Comparison of ENCODE assay signal across 8 cellular contexts in genomic region chr15:89898628-89899302, GRCh38. TPM values are rescaled to one million over a fixed set of nuclear protein-coding genes. Genes with fewer than 3 reads are reported as not detected.
DNase-seq lines count a peak whose midpoint lies in the region; ATAC-seq, FAIRE-seq and TF ChIP-seq lines count a peak whose summit lies in the region.

No MANE protein-coding gene starts in this region.

- H3K27me3 ChIP-seq in CD4-positive, alpha-beta T cell (ENCODE audit: control insufficient read depth, insufficient read depth, low read length) = no peaks in the 10 kb centered on the region
- no peaks in the 10 kb centered on the region for H3K27me3 ChIP-seq in liver (ENCODE audit: control insufficient read depth in 4 of 4, insufficient read depth in 4 of 4, low read length in 3 of 4)
- H3K27me3 ChIP-seq in vagina = no peaks in the 10 kb centered on the region

- no peaks in the 10 kb centered on the region for H3K27me3 Mint-ChIP-seq in CD4-positive, alpha-beta T cell

- peak; percentile 68 for ATAC-seq in CD4-positive, alpha-beta T cell (ENCODE audit: poor library complexity)

- peak; percentile 90 for TF ChIP-seq RAD21 in liver (IDR thresholded peaks at IDR 0.05)

- no peak overlapping the region for H3K27ac Mint-ChIP-seq in CD4-positive, alpha-beta T cell

- FAIRE-seq in GM18507 (lab: Jason Lieb, UNC) = peak; percentile 55

- CTCF ChIA-PET in CD4-positive, alpha-beta T cell (lab: Charles Lee) = interaction anchor here (0.6 to 1.5 kb wide), 8 partner anchors 20 to 200 kb away, joined by 3 to 7 read pairs (median 5); no protein-coding TSS in a partner anchor

- no peak for TF ChIP-seq POLR2A in vagina (IDR thresholded peaks at IDR 0.05)

- H3K4me3 ChIP-seq in astrocyte of the spinal cord (ENCODE audit: low read depth, low read length) (no peak overlapping the region), liver (ENCODE audit: low read depth in 1 of 3, low read length in 3 of 3) (no peak overlapping the region), vagina (no peak overlapping the region)

- peaks cover 0 to 12% (median 2%) of the 10 kb centered on the region in 4 donors for H3K36me3 ChIP-seq in liver (ENCODE audit: control insufficient read depth in 4 of 4, insufficient read depth in 3 of 4, low read depth in 1 of 4, low read length in 3 of 4)
- peaks cover 0 to 26% of the 10 kb centered on the region in 2 donors for H3K36me3 ChIP-seq in vagina

- H3K4me1 ChIP-seq in liver (ENCODE audit: control insufficient read depth in 4 of 4, insufficient read depth in 4 of 4, low read length in 3 of 4) (peaks cover 0 to 4% (median 2%) of the 10 kb centered on the region in 4 donors), vagina (no peaks in the 10 kb centered on the region)

- H3K27ac ChIP-seq in CD4-positive, alpha-beta T cell (ENCODE audit: low read depth, low read length) = no peak overlapping the region
- H3K27ac ChIP-seq in liver (ENCODE audit: low read depth in 1 of 2, low read length in 2 of 2) (no peak overlapping the region), vagina (no peak overlapping the region)

- peak; percentile 18 to 52 (median 30) for DNase-seq in CD4-positive, alpha-beta T cell
- DNase-seq in GM18507 (ENCODE audit: extremely low spot score, insufficient read length, low read depth) (peak; percentile 53), HK-2 (ENCODE audit: unreplicated experiment) (peak; percentile 45), SK-N-DZ (ENCODE audit: low spot score) (peak; percentile 31), astrocyte of the spinal cord (ENCODE audit: low read depth, low spot score) (peak; percentile 45), vagina (ENCODE audit: extremely low spot score in 2 of 2) (no peak), NCI-H2029 (lab: John Stamatoyannopoulos, UW) (no peak)

- WGBS in liver = 91% methylated on average over 7 of the region's 7 CpGs

- peaks cover 8% of the 10 kb centered on the region for H3K36me3 Mint-ChIP-seq in CD4-positive, alpha-beta T cell (ENCODE audit: low read depth)

- H3K9me3 Mint-ChIP-seq in CD4-positive, alpha-beta T cell = no peaks in the 10 kb centered on the region

- in situ Hi-C loops in astrocyte of the spinal cord (cut with HindIII; ENCODE audit: low sequenced_read_pairs) = no loop called here

- H3K9me3 ChIP-seq in CD4-positive, alpha-beta T cell (ENCODE audit: control insufficient read depth, low read length) = no peaks in the 10 kb centered on the region
- H3K9me3 ChIP-seq in liver (ENCODE audit: control insufficient read depth in 4 of 4, low read length in 3 of 4) = no peaks in the 10 kb centered on the region
- H3K9me3 ChIP-seq in vagina = no peaks in the 10 kb centered on the region

- intact Hi-C loops in CD4-positive, alpha-beta T cell (cut with DNase I, micrococcal nuclease) = loop anchor here (1.0 to 10.0 kb wide), 6 partner anchors 173 to 1036 kb away; partner anchors contain the start of genes HDDC3 (in 2 of the 2), UNC45A (in 2 of the 2), CIB1 (in 1 of the 2) and GDPGP1 (in 1 of the 2)
- intact Hi-C loops in vagina (cut with DNase I) = no loop called here

- POLR2A ChIA-PET in CD4-positive, alpha-beta T cell (lab: Charles Lee) = interaction anchor here (1.0 kb wide), 1 partner anchor 37 kb away, joined by 3 read pairs; no protein-coding TSS in a partner anchor

- no peak overlapping the region for H3K4me3 Mint-ChIP-seq in CD4-positive, alpha-beta T cell

- peak; percentile 69 for TF ChIP-seq CTCF in CD4-positive, alpha-beta T cell (IDR thresholded peaks at IDR 0.05)
- TF ChIP-seq CTCF in astrocyte of the spinal cord (IDR thresholded peaks at IDR 0.05; ENCODE audit: low read depth, low read length) (peak; percentile 61), liver (IDR thresholded peaks at IDR 0.05; ENCODE audit: low read depth, low read length, missing input control) (peak; percentile 90), vagina (IDR thresholded peaks at IDR 0.05) (peak in 2 of 3 experiments; percentile 16 to 42)

- H3K4me1 Mint-ChIP-seq in CD4-positive, alpha-beta T cell (ENCODE audit: low read depth) = peaks cover 8% of the 10 kb centered on the region

- no peak overlapping the region for H3K9ac ChIP-seq in liver (ENCODE audit: low read depth in 1 of 2, low read length in 2 of 2)

TF ChIP-seq in liver, 16 proteins besides CTCF, POLR2A, EP300 and RAD21:
- TF ChIP-seq JUND (IDR thresholded peaks at IDR 0.05) (no peak), TAF1 (conservative IDR thresholded peaks at IDR 0.05) (no peak), FOXA1 (IDR thresholded peaks at IDR 0.05) (no peak), SP1 (IDR thresholded peaks at IDR 0.05) (no peak), HNF4A (conservative IDR thresholded peaks at IDR 0.05) (peak in 1 of 2 donors; percentile 21)

RNA-seq across cellular contexts. Expression of gene AP3S2, which starts 5.0 kb away (rescaled TPM):
- 10 to 100 TPM; 18.9 to 20.5 TPM for total RNA-seq in CD4-positive, alpha-beta T cell
- 55.2 and 81.1 TPM in 2 replicates for polyA plus RNA-seq in SK-N-DZ (2014; cell fraction: cytosol; rRNA removed)
- 18.2 and 23.1 TPM in 2 replicates for polyA plus RNA-seq in SK-N-DZ (2014; cell fraction: nucleus; rRNA removed)
- total RNA-seq in liver (10 to 100 TPM; 24.1 to 73.5 TPM), vagina (39.5 TPM)
- 10 to 100 TPM in 1 of 2 donors, 1 to 10 TPM in 1; 8.4 to 27.6 TPM for polyA plus RNA-seq in liver

RNA-seq across cellular contexts. Expression of gene ARPIN, which starts 14.0 kb away (rescaled TPM):
- total RNA-seq in CD4-positive, alpha-beta T cell = not detected
- 8.6 and 9.7 TPM in 2 replicates for polyA plus RNA-seq in SK-N-DZ (2014; cell fraction: cytosol; rRNA removed)
- polyA plus RNA-seq in SK-N-DZ (2014; cell fraction: nucleus; rRNA removed) = 8.1 and 8.5 TPM in 2 replicates
- total RNA-seq in liver = 1 to 10 TPM; 3.9 to 7.2 TPM
- 1 to 10 TPM; 1.6 to 3.2 TPM for polyA plus RNA-seq in liver
- 20.1 TPM for total RNA-seq in vagina

Comparison
In these comparisons a context has a peak if more than half of its experiments do, and no peak if none do; other contexts are left out.
1. DNase-seq: peak in CD4-positive, alpha-beta T cell (10 of 10), GM18507 (single experiment), HK-2 (single experiment), SK-N-DZ (single experiment) and astrocyte of the spinal cord (single experiment); none in vagina (0 of 2) and NCI-H2029 (single experiment).
2. CTCF ChIP-seq: peak in every context shown above with its lines; median percentile 90 in liver; 69 in CD4-positive, alpha-beta T cell; 61 in astrocyte of the spinal cord; 29 in vagina.
3. RNA of gene ARPIN, which starts 14.0 kb away (total RNA-seq): 20.1 TPM in vagina (single experiment) and 3.9 to 7.2 TPM in liver; not detected in CD4-positive, alpha-beta T cell; every median in the first group is over 4 times any median in the second.